10 cellular contexts compared by ENCODE assay signal in genomic region chr1:2840036-2840809, GRCh38. TPM values are rescaled to one million over a fixed set of nuclear protein-coding genes. Genes with fewer than 3 reads are reported as not detected.
DNase-seq lines count a peak whose midpoint lies in the region; ATAC-seq and TF ChIP-seq lines count a peak whose summit lies in the region.
"Had no signal": no experiment of that assay in that cellular context is flagged by ENCODE, and none has a peak within 500 bp of the region (broad histone marks: within the 10 kb centered on the region; RNA-seq: fewer than 3 reads in every experiment).

No MANE protein-coding gene starts in this region.

- no peak overlapping the region for H2BK15ac ChIP-seq in mesendoderm (replicated peaks; ENCODE audit: low read depth)
- H2BK15ac ChIP-seq in neuronal stem cell (ENCODE audit: low read length): no peak overlapping the region

- no peak overlapping the region for H3K23ac ChIP-seq in mesendoderm (ENCODE audit: low read length)
- H3K23ac ChIP-seq in neuronal stem cell (ENCODE audit: low read depth, low read length, poor library complexity): no peak overlapping the region

- H4K8ac ChIP-seq in mesendoderm (ENCODE audit: low read depth, low read length) (no peak overlapping the region), neuronal stem cell (ENCODE audit: low read depth, low read length) (no peak overlapping the region)

- no CpG with 5 or more reads among the region's 16 CpGs for WGBS in mesendoderm (ENCODE audit: extremely low coverage, insufficient coverage, low lambda C conversion rate)
- 72% methylated on average over 10 to 16 of the region's 16 CpGs for WGBS in endodermal cell (ENCODE audit: insufficient coverage in 1 of 2, insufficient read length in 1 of 2), 2 experiments
- WGBS in neuronal stem cell (ENCODE audit: extremely low coverage in 2 of 2, insufficient read length in 2 of 2, insufficient replicate concordance in 1 of 2), 2 donors: no CpG with 5 or more reads among the region's 16 CpGs

- H3K79me2 ChIP-seq in mesendoderm (ENCODE audit: control insufficient read depth, insufficient read depth, low read length): no peaks in the 10 kb centered on the region

- ATAC-seq in T-cell (replicated peaks in 1 of 4): peak; percentile 88 to 96 (median 93)
- ATAC-seq: left lung had no signal

- no peak overlapping the region for H3K4me3 ChIP-seq in mesendoderm (ENCODE audit: low read length)
- no peak overlapping the region for H3K4me3 ChIP-seq in endodermal cell (ENCODE audit: low read length)
- no peak overlapping the region for H3K4me3 ChIP-seq in neuronal stem cell (ENCODE audit: low read length in 2 of 2)
- H3K4me3 ChIP-seq: left lung, smooth muscle cell had no signal

- DNase-seq in T-cell (peak; percentile 37 to 78 (median 65)), activated T-cell treated with anti-CD3 and anti-CD28 coated beads for 24 hours (ENCODE audit: low read depth) (peak; percentile 44), mesendoderm (peak; percentile 34), endodermal cell (no peak), NCI-H2029 (lab: John Stamatoyannopoulos, UW) (no peak), neuronal stem cell (ENCODE audit: low spot score) (no peak)
- DNase-seq in stimulated activated naive CD4-positive, alpha-beta T cell (lab: John Stamatoyannopoulos, UW): peak; percentile 55 to 86 (median 77)
- DNase-seq: HFFc6 had no signal

- H3K4me3 Mint-ChIP-seq in T-cell: peak overlapping the region; percentile 61 to 70 (median 62)
- no peak overlapping the region for H3K4me3 Mint-ChIP-seq in endodermal cell
- H3K4me3 Mint-ChIP-seq: HFFc6 had no signal

- H2AK5ac ChIP-seq in mesendoderm (ENCODE audit: low read length) (no peak overlapping the region), neuronal stem cell (ENCODE audit: low read depth, low read length) (no peak overlapping the region)

- H3K36me3 Mint-ChIP-seq in T-cell (no peaks in the 10 kb centered on the region), endodermal cell (ENCODE audit: low read depth) (peaks cover 2% of the 10 kb centered on the region)

- H2BK5ac ChIP-seq in mesendoderm (ENCODE audit: low read length): no peak overlapping the region
- H2BK5ac ChIP-seq in neuronal stem cell (ENCODE audit: low read length): no peak overlapping the region

- H2AFZ ChIP-seq in neuronal stem cell (ENCODE audit: low read length): no peak overlapping the region

- no peak for TF ChIP-seq CTCF in endodermal cell (conservative IDR thresholded peaks at IDR 0.05)

- H3K56ac ChIP-seq in mesendoderm (ENCODE audit: low read length): no peak overlapping the region

- no peak overlapping the region for H2BK12ac ChIP-seq in neuronal stem cell (ENCODE audit: low read length)

- no peaks in the 10 kb centered on the region for H3K4me1 ChIP-seq in mesendoderm (ENCODE audit: control insufficient read depth, low read depth, low read length)
- no peaks in the 10 kb centered on the region for H3K4me1 ChIP-seq in endodermal cell (ENCODE audit: control insufficient read depth, insufficient read depth, low read length)
- H3K4me1 ChIP-seq in neuronal stem cell (ENCODE audit: control insufficient read depth in 2 of 2, insufficient read depth in 1 of 2, low read depth in 1 of 2, low read length in 2 of 2): no peaks in the 10 kb centered on the region
- H3K4me1 ChIP-seq: left lung had no signal

- CTCF ChIA-PET in T-cell (lab: Charles Lee): no interaction called here

- no peak overlapping the region for H3K27ac ChIP-seq in mesendoderm (ENCODE audit: low read depth, low read length)
- H3K27ac ChIP-seq in endodermal cell (ENCODE audit: low read depth, low read length): no peak overlapping the region
- no peak overlapping the region for H3K27ac ChIP-seq in neuronal stem cell (replicated peaks; ENCODE audit: low read length)
- H3K27ac ChIP-seq: left lung had no signal

- H3K27me3 ChIP-seq in mesendoderm (ENCODE audit: insufficient read depth, low read length, poor library complexity) (no peaks in the 10 kb centered on the region), endodermal cell (ENCODE audit: control insufficient read depth, insufficient read depth, low read length, poor library complexity, severe bottlenecking) (no peaks in the 10 kb centered on the region), neuronal stem cell (ENCODE audit: control insufficient read depth in 3 of 3, insufficient read depth in 3 of 3, low read depth in 1 of 3, low read length in 3 of 3) (peaks cover 0 to 27% (median 2%) of the 10 kb centered on the region in 3 experiments)

- H4K5ac ChIP-seq in mesendoderm (ENCODE audit: low read length): no peak overlapping the region

- no peak overlapping the region for H3K18ac ChIP-seq in mesendoderm (ENCODE audit: low read length)
- no peak overlapping the region for H3K18ac ChIP-seq in neuronal stem cell (ENCODE audit: low read length)

- H3K27ac Mint-ChIP-seq in T-cell (peak overlapping the region; percentile 88 to 90), endodermal cell (no peak overlapping the region)
- H3K27ac Mint-ChIP-seq: HFFc6 had no signal

- H3K9ac ChIP-seq in mesendoderm (ENCODE audit: low read length): no peak overlapping the region
- no peak overlapping the region for H3K9ac ChIP-seq in endodermal cell (ENCODE audit: extremely low read depth, low read length, poor library complexity, severe bottlenecking)
- H3K9ac ChIP-seq in neuronal stem cell (ENCODE audit: low read depth, low read length, poor library complexity): no peak overlapping the region

- no peaks in the 10 kb centered on the region for H3K9me3 Mint-ChIP-seq in T-cell
- peaks cover 93% of the 10 kb centered on the region for H3K9me3 Mint-ChIP-seq in endodermal cell

- H3K27me3 Mint-ChIP-seq in T-cell: no peaks in the 10 kb centered on the region
- H3K27me3 Mint-ChIP-seq in endodermal cell (ENCODE audit: insufficient read depth): peaks cover 1% of the 10 kb centered on the region

- H3K36me3 ChIP-seq in mesendoderm (ENCODE audit: control insufficient read depth, insufficient read depth, low read length): no peaks in the 10 kb centered on the region
- H3K36me3 ChIP-seq in endodermal cell (ENCODE audit: control insufficient read depth, insufficient read depth, low read length): no peaks in the 10 kb centered on the region
- H3K36me3 ChIP-seq in neuronal stem cell (replicated peaks in 1 of 2; ENCODE audit: control insufficient read depth in 2 of 2, insufficient read depth in 2 of 2, low read length in 2 of 2): no peaks in the 10 kb centered on the region
- H3K36me3 ChIP-seq: left lung had no signal

- POLR2A ChIA-PET in T-cell (lab: Charles Lee): no interaction called here

- H2BK120ac ChIP-seq in mesendoderm (ENCODE audit: low read depth, low read length): no peak overlapping the region
- no peak overlapping the region for H2BK120ac ChIP-seq in neuronal stem cell (ENCODE audit: low read depth, low read length)

- no peak overlapping the region for H3K4ac ChIP-seq in mesendoderm (ENCODE audit: low read depth, low read length)
- H3K4ac ChIP-seq in neuronal stem cell (ENCODE audit: low read length): no peak overlapping the region

- no peak overlapping the region for H3K4me2 ChIP-seq in mesendoderm (ENCODE audit: low read length)
- H3K4me2 ChIP-seq in neuronal stem cell (ENCODE audit: insufficient read depth, low read length, poor library complexity, severe bottlenecking): no peak overlapping the region
- H3K4me2 ChIP-seq: smooth muscle cell had no signal

- H3K79me1 ChIP-seq in mesendoderm (ENCODE audit: low read length) (no peaks in the 10 kb centered on the region), neuronal stem cell (ENCODE audit: low read depth, low read length) (no peaks in the 10 kb centered on the region)

- no peak overlapping the region for H4K91ac ChIP-seq in neuronal stem cell (ENCODE audit: low read depth, low read length, poor library complexity)

- no peak overlapping the region for H3K14ac ChIP-seq in neuronal stem cell (ENCODE audit: low read length)

- H3K9me3 ChIP-seq in endodermal cell (ENCODE audit: control insufficient read depth, low read length) (peaks cover 50% of the 10 kb centered on the region), neuronal stem cell (replicated peaks in 1 of 2; ENCODE audit: control insufficient read depth in 2 of 2, insufficient read depth in 1 of 2, low read depth in 1 of 2, low read length in 2 of 2) (peaks cover 0 to 14% of the 10 kb centered on the region in 2 donors)

- H3K4me1 Mint-ChIP-seq in T-cell (peaks cover 15 to 25% (median 25%) of the 10 kb centered on the region in 3 donors), endodermal cell (no peaks in the 10 kb centered on the region)

RNA-seq across cellular contexts. Expression of gene TTC34, which starts 38.7 kb away (rescaled TPM):
- 1 to 10 TPM; 1.6 to 6.9 (median 5.0) TPM for total RNA-seq in T-cell
- polyA plus RNA-seq in mesendoderm (2013, experiment 1 of 2): 0.08 TPM
- polyA plus RNA-seq in mesendoderm (2013, experiment 2 of 2): 0.06 TPM
- total RNA-seq in endodermal cell: 1 to 10 TPM; 2.4 to 3.1 TPM
- 0.61 TPM for polyA plus RNA-seq in endodermal cell (2013, experiment 1 of 2)
- 0.58 TPM for polyA plus RNA-seq in endodermal cell (2013, experiment 2 of 2)
- 0.39 TPM for polyA plus RNA-seq in neuronal stem cell (2013, experiment 1 of 2)
- 0.35 TPM for polyA plus RNA-seq in neuronal stem cell (2013, experiment 2 of 2)

Comparison
In these comparisons a context has a peak if more than half of its experiments do, and no peak if none do; other contexts are left out.
1. DNase-seq: peak in T-cell (34 of 34), activated T-cell treated with anti-CD3 and anti-CD28 coated beads for 24 hours (single experiment), mesendoderm (single experiment) and stimulated activated naive CD4-positive, alpha-beta T cell (6 of 6); none in endodermal cell (single experiment), NCI-H2029 (single experiment) and neuronal stem cell (single experiment).